In the genomic region with DNA sequence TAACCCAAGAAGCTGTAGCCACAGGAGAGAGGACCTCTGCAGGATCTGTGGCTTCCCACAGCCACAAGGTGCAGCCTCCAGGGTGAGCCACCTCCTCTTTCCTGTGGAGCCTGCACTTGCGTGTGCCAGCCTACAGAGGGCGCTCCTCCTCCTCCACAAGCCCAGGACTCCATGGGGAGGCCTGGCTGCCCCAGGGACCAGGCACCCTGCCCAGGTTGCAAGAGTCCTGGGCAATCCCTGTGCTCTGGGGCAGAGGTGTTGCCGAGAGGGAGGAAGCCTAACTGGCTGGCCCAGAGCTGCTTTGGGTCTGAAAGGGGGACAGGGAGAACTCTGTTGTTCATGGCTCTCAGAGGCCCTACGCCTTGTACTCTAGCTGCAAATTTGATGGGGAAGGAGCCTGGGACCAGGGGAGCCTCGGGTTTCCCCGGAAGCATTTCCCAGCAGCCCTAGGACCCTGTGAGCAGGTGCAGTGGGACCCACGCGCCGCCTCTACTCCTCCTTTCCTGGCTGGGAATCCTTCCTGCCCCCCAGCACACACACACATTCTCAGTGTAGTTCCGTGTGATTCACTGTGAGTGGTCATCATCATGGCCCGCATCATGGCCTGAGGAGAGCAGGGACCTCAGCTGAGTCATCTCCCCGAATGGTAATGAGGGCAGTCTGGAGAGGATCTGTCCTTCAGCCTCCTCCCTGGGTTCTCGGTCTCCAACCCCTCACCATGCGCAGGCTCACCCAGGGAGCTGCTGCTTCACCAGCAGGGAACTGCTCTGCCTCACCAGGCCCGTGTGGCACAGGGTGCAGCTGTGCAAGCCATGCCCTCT, we compare ENCODE assay signal across 8 cellular contexts. TPM values are rescaled to one million over a fixed set of nuclear protein-coding genes. Genes with fewer than 3 reads are reported as not detected.
A peak's percentile ranks its signal among the peaks of the same experiment; 100 is the strongest.
DNase-seq lines count a peak whose midpoint lies in the region; ATAC-seq and TF ChIP-seq lines count a peak whose summit lies in the region.

No MANE protein-coding gene starts in this region.

- H3K27me3 ChIP-seq in WERI-Rb-1 (ENCODE audit: insufficient read depth, low read depth, severe bottlenecking) = no peaks in the 10 kb centered on the region
- H3K27me3 ChIP-seq in right lobe of liver = no peaks in the 10 kb centered on the region

- no peak overlapping the region for H3K27ac ChIP-seq in WERI-Rb-1
- H3K27ac ChIP-seq in right lobe of liver = no peak overlapping the region

- no peak for TF ChIP-seq POLR2A in right lobe of liver (IDR thresholded peaks at IDR 0.05)

- no peaks in the 10 kb centered on the region for H3K9me3 ChIP-seq in WERI-Rb-1 (ENCODE audit: severe bottlenecking)
- H3K9me3 ChIP-seq in right lobe of liver = no peaks in the 10 kb centered on the region

- H3K4me1 ChIP-seq in right lobe of liver = no peaks in the 10 kb centered on the region

- DNase-seq in GM03348 (ENCODE audit: low spot score) (peak; percentile 91), M059J (ENCODE audit: low read depth) (peak; percentile 96), WERI-Rb-1 (peak; percentile 72), cerebellar cortex (ENCODE audit: low spot score) (peak; percentile 54), right lobe of liver (peak; percentile 62 to 80 (median 66))
- peak; percentile 79 for DNase-seq in stimulated activated CD8-positive, alpha-beta memory T cell treated with anti-CD3 and anti-CD28 coated beads, Interleukin-4, amount 100 ng/mL, for 48 hours

- TF ChIP-seq CTCF in WERI-Rb-1 (IDR thresholded peaks at IDR 0.05; ENCODE audit: low read depth, low read length) (peak; percentile 95), right lobe of liver (IDR thresholded peaks at IDR 0.05) (peak; percentile 62 to 86 (median 66))

- ATAC-seq in right lobe of liver (peak; percentile 81 to 98 (median 91)), HG02588 (IDR thresholded peaks at IDR 0.05; ENCODE audit: unreplicated experiment) (no peak), GM21423 (IDR thresholded peaks at IDR 0.05; ENCODE audit: unreplicated experiment) (no peak)

- H3K4me3 ChIP-seq in WERI-Rb-1 (ENCODE audit: low read depth, low read length) (no peak overlapping the region), right lobe of liver (no peak overlapping the region)

- H3K36me3 ChIP-seq in WERI-Rb-1 = no peaks in the 10 kb centered on the region
- no peaks in the 10 kb centered on the region for H3K36me3 ChIP-seq in right lobe of liver

- WGBS in right lobe of liver (ENCODE audit: insufficient coverage, low coverage, low lambda C conversion rate, missing lambda C conversion rate) = 70% methylated on average over 5 of the region's 15 CpGs

- intact Hi-C loops in right lobe of liver (cut with DNase I) = no loop called here

RNA-seq across cellular contexts. Expression of gene TBC1D21, which starts 24.3 kb away (rescaled TPM):
- not detected in 2 replicates for total RNA-seq in M059J (2014; rRNA removed; shearing (Covaris generic))
- total RNA-seq in right lobe of liver = not detected

RNA-seq across cellular contexts. Expression of gene LOXL1, which starts 28.6 kb away (rescaled TPM):
- total RNA-seq in M059J (2014; rRNA removed; shearing (Covaris generic)) = 120 and 189 TPM in 2 replicates
- 1 to 10 TPM in 3 of 6 experiments, under 1 TPM in 3; 0.29 to 2.3 (median 0.83) TPM for total RNA-seq in right lobe of liver

Comparison
In these comparisons a context has a peak if more than half of its experiments do, and no peak if none do; other contexts are left out.
1. ATAC-seq: peak in right lobe of liver (4 of 4); none in HG02588 (single experiment) and GM21423 (single experiment).
2. RNA of gene LOXL1, which starts 28.6 kb away (total RNA-seq): 120 to 189 TPM in M059J; 0.29 to 2.3 TPM in right lobe of liver; every median in the first group is over 10 times any median in the second.
3. Peak in every context shown above with its lines, with median percentiles within 50 percentile points of each other: DNase-seq.